Comparison of ENCODE assay signal across 2 cellular contexts in the genomic region with DNA sequence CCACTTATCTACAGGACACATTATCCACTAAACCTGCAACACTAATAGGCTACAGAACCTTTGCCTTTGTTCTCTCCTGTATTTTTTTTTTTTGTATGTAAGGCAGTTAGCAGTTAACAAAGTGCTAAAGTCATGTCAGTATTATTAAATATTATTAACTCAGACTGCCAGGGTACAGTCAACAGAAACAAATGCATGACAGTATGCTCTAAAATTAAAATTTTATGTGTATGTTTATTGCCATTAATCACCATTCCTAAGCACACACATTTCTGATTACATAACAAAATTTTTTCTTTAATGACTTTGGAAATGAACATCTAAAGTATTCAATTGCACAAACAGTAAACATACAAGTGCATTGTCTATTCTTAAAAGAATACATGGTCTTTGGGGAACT.
TF ChIP-seq lines count a peak whose summit lies in the region.

No MANE protein-coding gene starts in this region.

TF ChIP-seq in GM23338, 12 proteins besides CTCF, POLR2A, EP300 and RAD21:
- TF ChIP-seq EZH2 (IDR thresholded peaks at IDR 0.05; ENCODE audit: low read depth, unreplicated experiment) = no peak
- TF ChIP-seq, protein P1, sequence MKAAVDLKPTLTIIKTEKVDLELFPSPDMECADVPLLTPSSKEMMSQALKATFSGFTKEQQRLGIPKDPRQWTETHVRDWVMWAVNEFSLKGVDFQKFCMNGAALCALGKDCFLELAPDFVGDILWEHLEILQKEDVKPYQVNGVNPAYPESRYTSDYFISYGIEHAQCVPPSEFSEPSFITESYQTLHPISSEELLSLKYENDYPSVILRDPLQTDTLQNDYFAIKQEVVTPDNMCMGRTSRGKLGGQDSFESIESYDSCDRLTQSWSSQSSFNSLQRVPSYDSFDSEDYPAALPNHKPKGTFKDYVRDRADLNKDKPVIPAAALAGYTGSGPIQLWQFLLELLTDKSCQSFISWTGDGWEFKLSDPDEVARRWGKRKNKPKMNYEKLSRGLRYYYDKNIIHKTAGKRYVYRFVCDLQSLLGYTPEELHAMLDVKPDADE (IDR thresholded peaks at IDR 0.05) = no peak

TF ChIP-seq in GM12878, 131 proteins besides CTCF, POLR2A, EP300 and RAD21:
- TF ChIP-seq PAX8 (IDR thresholded peaks at IDR 0.05) (no peak), HDAC2 (IDR thresholded peaks at IDR 0.05) (no peak), TCF12 (IDR thresholded peaks at IDR 0.05; ENCODE audit: low read depth, low read length) (no peak), ESRRA (IDR thresholded peaks at IDR 0.05; ENCODE audit: low read length) (no peak)
- TF ChIP-seq, protein P2, sequence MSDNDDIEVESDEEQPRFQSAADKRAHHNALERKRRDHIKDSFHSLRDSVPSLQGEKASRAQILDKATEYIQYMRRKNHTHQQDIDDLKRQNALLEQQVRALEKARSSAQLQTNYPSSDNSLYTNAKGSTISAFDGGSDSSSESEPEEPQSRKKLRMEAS (IDR thresholded peaks at IDR 0.05; ENCODE audit: low read depth, low read length) = no peak
- TF ChIP-seq, protein P3, sequence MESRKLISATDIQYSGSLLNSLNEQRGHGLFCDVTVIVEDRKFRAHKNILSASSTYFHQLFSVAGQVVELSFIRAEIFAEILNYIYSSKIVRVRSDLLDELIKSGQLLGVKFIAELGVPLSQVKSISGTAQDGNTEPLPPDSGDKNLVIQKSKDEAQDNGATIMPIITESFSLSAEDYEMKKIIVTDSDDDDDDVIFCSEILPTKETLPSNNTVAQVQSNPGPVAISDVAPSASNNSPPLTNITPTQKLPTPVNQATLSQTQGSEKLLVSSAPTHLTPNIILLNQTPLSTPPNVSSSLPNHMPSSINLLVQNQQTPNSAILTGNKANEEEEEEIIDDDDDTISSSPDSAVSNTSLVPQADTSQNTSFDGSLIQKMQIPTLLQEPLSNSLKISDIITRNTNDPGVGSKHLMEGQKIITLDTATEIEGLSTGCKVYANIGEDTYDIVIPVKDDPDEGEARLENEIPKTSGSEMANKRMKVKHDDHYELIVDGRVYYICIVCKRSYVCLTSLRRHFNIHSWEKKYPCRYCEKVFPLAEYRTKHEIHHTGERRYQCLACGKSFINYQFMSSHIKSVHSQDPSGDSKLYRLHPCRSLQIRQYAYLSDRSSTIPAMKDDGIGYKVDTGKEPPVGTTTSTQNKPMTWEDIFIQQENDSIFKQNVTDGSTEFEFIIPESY (IDR thresholded peaks at IDR 0.05) = no peak
- TF ChIP-seq, protein P4, sequence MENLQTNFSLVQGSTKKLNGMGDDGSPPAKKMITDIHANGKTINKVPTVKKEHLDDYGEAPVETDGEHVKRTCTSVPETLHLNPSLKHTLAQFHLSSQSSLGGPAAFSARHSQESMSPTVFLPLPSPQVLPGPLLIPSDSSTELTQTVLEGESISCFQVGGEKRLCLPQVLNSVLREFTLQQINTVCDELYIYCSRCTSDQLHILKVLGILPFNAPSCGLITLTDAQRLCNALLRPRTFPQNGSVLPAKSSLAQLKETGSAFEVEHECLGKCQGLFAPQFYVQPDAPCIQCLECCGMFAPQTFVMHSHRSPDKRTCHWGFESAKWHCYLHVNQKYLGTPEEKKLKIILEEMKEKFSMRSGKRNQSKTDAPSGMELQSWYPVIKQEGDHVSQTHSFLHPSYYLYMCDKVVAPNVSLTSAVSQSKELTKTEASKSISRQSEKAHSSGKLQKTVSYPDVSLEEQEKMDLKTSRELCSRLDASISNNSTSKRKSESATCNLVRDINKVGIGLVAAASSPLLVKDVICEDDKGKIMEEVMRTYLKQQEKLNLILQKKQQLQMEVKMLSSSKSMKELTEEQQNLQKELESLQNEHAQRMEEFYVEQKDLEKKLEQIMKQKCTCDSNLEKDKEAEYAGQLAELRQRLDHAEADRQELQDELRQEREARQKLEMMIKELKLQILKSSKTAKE (IDR thresholded peaks at IDR 0.05; ENCODE audit: low read depth, poor library complexity, severe bottlenecking) = no peak
